In the genomic region with DNA sequence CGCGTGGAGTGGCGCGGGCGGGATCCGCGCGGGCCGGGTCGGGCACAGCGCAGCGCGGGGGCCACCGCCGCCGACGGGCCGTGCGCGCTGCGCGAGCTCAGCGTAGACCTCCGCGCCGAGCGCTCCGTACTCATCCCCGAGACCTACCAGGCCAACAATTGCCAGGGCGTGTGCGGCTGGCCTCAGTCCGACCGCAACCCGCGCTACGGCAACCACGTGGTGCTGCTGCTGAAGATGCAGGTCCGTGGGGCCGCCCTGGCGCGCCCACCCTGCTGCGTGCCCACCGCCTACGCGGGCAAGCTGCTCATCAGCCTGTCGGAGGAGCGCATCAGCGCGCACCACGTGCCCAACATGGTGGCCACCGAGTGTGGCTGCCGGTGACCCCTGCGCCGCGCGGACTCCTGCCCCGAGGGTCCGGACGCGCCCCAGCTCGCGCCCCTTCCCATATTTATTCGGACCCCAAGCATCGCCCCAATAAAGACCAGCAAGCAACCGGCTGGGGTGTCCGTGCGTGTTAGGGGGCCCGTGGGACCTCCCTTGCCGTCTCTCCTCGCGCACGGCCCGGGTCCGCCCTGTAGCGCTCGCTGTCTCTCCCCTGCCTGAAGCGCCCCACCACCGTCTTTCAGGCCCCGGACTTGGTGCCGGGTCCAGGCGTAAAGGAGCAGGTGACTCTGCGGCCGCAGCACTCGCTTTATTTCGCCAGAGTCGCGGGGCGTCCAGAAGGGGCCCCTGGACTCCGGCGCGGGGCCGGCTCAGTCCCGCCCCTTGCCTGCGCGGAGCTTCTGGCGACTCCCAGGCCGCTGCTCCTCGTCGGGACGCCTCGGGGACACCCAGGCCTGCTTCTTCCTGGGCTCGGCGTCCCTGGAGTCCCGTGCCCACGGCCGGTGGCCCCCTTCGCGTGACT, we compare ENCODE assay signal across 12 cellular contexts. TPM values are rescaled to one million over a fixed set of nuclear protein-coding genes. Genes with fewer than 3 reads are reported as not detected.
DNase-seq lines count a peak whose midpoint lies in the region; ATAC-seq, FAIRE-seq and TF ChIP-seq lines count a peak whose summit lies in the region.
"Had no signal": no experiment of that assay in that cellular context is flagged by ENCODE, and none has a peak within 500 bp of the region (broad histone marks: within the 10 kb centered on the region; RNA-seq: fewer than 3 reads in every experiment).

No MANE protein-coding gene starts in this region.

- H2AFZ ChIP-seq in HepG2 (ENCODE audit: low read length), result no peak overlapping the region

- WGBS in HepG2 (ENCODE audit: low lambda C conversion rate), result 73% methylated on average over 67 of the region's 108 CpGs
- 8% methylated on average over 5 of the region's 108 CpGs for WGBS in right lobe of liver (ENCODE audit: insufficient coverage, low coverage, low lambda C conversion rate, missing lambda C conversion rate)
- WGBS in urinary bladder, result 5% methylated on average over 108 of the region's 108 CpGs

- H3K27ac ChIP-seq in HepG2 (ENCODE audit: extremely low read length, insufficient read depth, low read length) (no peak overlapping the region), right lobe of liver (no peak overlapping the region), lower lobe of right lung (no peak overlapping the region), urinary bladder (ENCODE audit: low read depth) (no peak overlapping the region)

- H3K4me3 ChIP-seq in HepG2 (replicated peaks in 1 of 3; ENCODE audit: insufficient read depth in 1 of 3, low read depth in 2 of 3, low read length in 3 of 3), result peak overlapping the region; percentile 41 to 67 (median 49)
- no peak overlapping the region for H3K4me3 ChIP-seq in right lobe of liver
- H3K4me3 ChIP-seq in lower lobe of right lung, result peak overlapping the region; percentile 25
- H3K4me3 ChIP-seq in urinary bladder (ENCODE audit: low read depth, low read length), result peak overlapping the region; percentile 12

- in situ Hi-C loops in HepG2 (cut with HindIII; ENCODE audit: extremely low pct_ligation_motif_present, low pct_unique_long_range_greater_than_20kb), result no loop called here

- CTCF ChIA-PET in HepG2 (lab: Yijun Ruan, JAX; ENCODE audit: low intra/inter-chr PET ratio, low total read pairs), result interaction anchor here (1.4 to 1.9 kb wide), 2 partner anchors 22 to 23 kb away, joined by 3 to 12 read pairs; no protein-coding TSS in a partner anchor

- peak; percentile 34 for ATAC-seq in HepG2
- ATAC-seq in right lobe of liver, result no peak
- no peak for ATAC-seq in lower lobe of right lung
- no peak for ATAC-seq in GM19023 (IDR thresholded peaks at IDR 0.05; ENCODE audit: unreplicated experiment)

- peaks cover 2 to 9% of the 10 kb centered on the region in 2 experiments; a peak in 4 of 5 replicates for H3K36me3 ChIP-seq in HepG2 (replicated peaks in 1 of 2; ENCODE audit: control insufficient read depth in 1 of 2, insufficient read depth in 2 of 2, low read length in 2 of 2)
- H3K36me3 ChIP-seq in right lobe of liver, result peaks cover 0 to 6% (median 2%) of the 10 kb centered on the region in 4 donors
- peaks cover 19% of the 10 kb centered on the region for H3K36me3 ChIP-seq in lower lobe of right lung
- peaks cover 6% of the 10 kb centered on the region for H3K36me3 ChIP-seq in urinary bladder (ENCODE audit: insufficient read depth)

- H3K27me3 ChIP-seq in HepG2 (ENCODE audit: control insufficient read depth in 1 of 2, insufficient read depth in 2 of 2, low read length in 2 of 2) (no peaks in the 10 kb centered on the region; a peak in 1 of 5 replicates), right lobe of liver (peaks cover 7 to 16% of the 10 kb centered on the region in 2 donors), lower lobe of right lung (ENCODE audit: low read depth) (peaks cover 53% of the 10 kb centered on the region)

- H3K79me2 ChIP-seq in HepG2 (ENCODE audit: insufficient read depth, low read length), result no peaks in the 10 kb centered on the region

- no peak for TF ChIP-seq EP300 in HepG2 (IDR thresholded peaks at IDR 0.05; ENCODE audit: low read depth in 2 of 2, low read length in 2 of 2)
- no peak for TF ChIP-seq EP300 in HepG2 (CRISPR knock-in tag; IDR thresholded peaks at IDR 0.05; ENCODE audit: borderline replicate concordance)

- peak overlapping the region; percentile 85 for H3K4me2 ChIP-seq in HepG2 (ENCODE audit: low read depth, low read length)

- peaks cover 34% of the 10 kb centered on the region for H3K4me1 ChIP-seq in HepG2 (ENCODE audit: insufficient read depth, low read length)
- peaks cover 0 to 27% (median 0%) of the 10 kb centered on the region in 4 donors for H3K4me1 ChIP-seq in right lobe of liver
- H3K4me1 ChIP-seq in lower lobe of right lung, result peaks cover 40% of the 10 kb centered on the region
- H3K4me1 ChIP-seq in urinary bladder (ENCODE audit: insufficient read depth), result peaks cover 1% of the 10 kb centered on the region

- no TSS peak for BruUV-seq in HepG2 (replicated peaks; lab: Mats Ljungman, UMichigan)

- peak overlapping the region; percentile 64 for H3K9ac ChIP-seq in HepG2 (ENCODE audit: insufficient read depth, low read depth, low read length)

- TF ChIP-seq POLR2A in HepG2 (IDR thresholded peaks at IDR 0.05; ENCODE audit: insufficient read depth in 1 of 2, low read depth in 2 of 2, low read length in 2 of 2), result no peak
- no peak for TF ChIP-seq POLR2A in right lobe of liver (IDR thresholded peaks at IDR 0.05)

- no peaks in the 10 kb centered on the region for H4K20me1 ChIP-seq in HepG2 (ENCODE audit: insufficient read depth, low read length)

- POLR2A ChIA-PET in HepG2 (lab: Yijun Ruan, JAX), result interaction anchor here (0.7 to 2.3 kb wide), 4 partner anchors 8 to 16 kb away, joined by 4 to 9 read pairs (median 4); a partner anchor contains a TSS

- TF ChIP-seq CTCF in HepG2 (CRISPR knock-in tag; IDR thresholded peaks at IDR 0.05), result no peak
- no peak for TF ChIP-seq CTCF in right lobe of liver (IDR thresholded peaks at IDR 0.05)
- TF ChIP-seq CTCF in lower lobe of right lung (IDR thresholded peaks at IDR 0.05), result no peak

- DNase-seq in HepG2 (ENCODE audit: low spot score) (no peak), right lobe of liver (no peak), lower lobe of right lung (no peak), NCI-H1048 (lab: John Stamatoyannopoulos, UW) (no peak), SHP77 (lab: John Stamatoyannopoulos, UW) (no peak)
- DNase-seq in activated T-cell treated with anti-CD3 and anti-CD28 coated beads, Interleukin-2, amount 50 U/mL, for 48 hours, result peak; percentile 60 to 63
- DNase-seq: COR-L47, hypothalamus, NCI-H1930 had no signal

- intact Hi-C loops in HepG2 (cut with micrococcal nuclease; ENCODE audit: unreplicated experiment) (no loop called here), right lobe of liver (cut with DNase I) (no loop called here), lower lobe of right lung (cut with DNase I) (no loop called here)

- no peak for FAIRE-seq in HepG2 (lab: Jason Lieb, UNC)

- H3K9me3 ChIP-seq in HepG2 (ENCODE audit: low read length), result no peaks in the 10 kb centered on the region
- no peaks in the 10 kb centered on the region for H3K9me3 ChIP-seq in right lobe of liver
- H3K9me3 ChIP-seq in lower lobe of right lung, result no peaks in the 10 kb centered on the region

- no peak for TF ChIP-seq RAD21 in HepG2 (CRISPR knock-in tag; IDR thresholded peaks at IDR 0.05)

RNA-seq across cellular contexts. Expression of a gene that starts 2.7 kb away (rescaled TPM):
- total RNA-seq in HepG2 (2016; rRNA removed; fragmentation: Illumina TruSeq; extraction: Trizol) (0.18 TPM in 1 of 2 replicates, not detected in the other), right lobe of liver (1 to 10 TPM in 1 of 6 experiments, under 1 TPM in 5; 0.24 to 1.2 (median 0.59) TPM), lower lobe of right lung (1.9 TPM), urinary bladder (not detected)
- not detected in 2 replicates for total RNA-seq in HepG2 (2016; cell fraction: cytosol; rRNA removed; fragmentation: Illumina TruSeq; extraction: Trizol; ENCODE audit: low read depth)
- not detected in 2 replicates for total RNA-seq in HepG2 (2016; cell fraction: insoluble cytoplasmic fraction; rRNA removed; fragmentation: Illumina TruSeq; extraction: Trizol)
- 0.09 TPM in 1 of 2 replicates, not detected in the other for total RNA-seq in HepG2 (2016; cell fraction: membrane; rRNA removed; fragmentation: Illumina TruSeq; extraction: Trizol)
- total RNA-seq in HepG2 (2016; cell fraction: nucleus; rRNA removed; fragmentation: Illumina TruSeq; extraction: Trizol), result not detected in 2 replicates
- polyA plus RNA-seq in HepG2 (2011; rRNA removed) (0.03 and 0.04 TPM in 2 replicates), urinary bladder (0.44 TPM)
- polyA plus RNA-seq in HepG2 (2011; cell fraction: cytosol; rRNA removed), result 0.05 TPM in 1 of 2 replicates, not detected in the other
- 1.2 and 2.0 TPM in 2 replicates for polyA plus RNA-seq in HepG2 (2011; cell fraction: nucleus; rRNA removed)
- polyA plus RNA-seq in HepG2 (2012), result 0.08 TPM in 1 of 2 replicates, not detected in the other
- 0.06 TPM in 1 of 2 replicates, not detected in the other for polyA plus RNA-seq in HepG2 (2016; cell fraction: cytosol; fragmentation: Illumina TruSeq; extraction: Trizol; ENCODE audit: low read depth)
- polyA plus RNA-seq in HepG2 (2016; cell fraction: insoluble cytoplasmic fraction; fragmentation: Illumina TruSeq; extraction: Trizol; ENCODE audit: low read depth), result not detected in 2 replicates
- polyA plus RNA-seq in HepG2 (2016; cell fraction: membrane; fragmentation: Illumina TruSeq; extraction: Trizol; ENCODE audit: low read depth), result not detected in 2 replicates
- polyA plus RNA-seq in HepG2 (2016; cell fraction: nucleus; fragmentation: Illumina TruSeq; extraction: Trizol; ENCODE audit: insufficient read depth, low read depth), result 0.51 TPM in 2 replicates
- polyA minus RNA-seq in HepG2 (2011; rRNA and poly(A)+ RNA removed; ENCODE audit: low replicate concordance), result 0.48 and 1.0 TPM in 2 replicates
- polyA minus RNA-seq in HepG2 (2011; cell fraction: cytosol; rRNA and poly(A)+ RNA removed), result not detected in 2 replicates
- polyA minus RNA-seq in HepG2 (2011; cell fraction: nucleus; rRNA and poly(A)+ RNA removed), result 0.62 TPM in 1 of 2 replicates, not detected in the other

RNA-seq across cellular contexts. Expression of a gene that starts 4.4 kb away (rescaled TPM):
- total RNA-seq in HepG2 (2016; rRNA removed; fragmentation: Illumina TruSeq; extraction: Trizol), result 0.38 and 0.73 TPM in 2 replicates
- total RNA-seq in HepG2 (2016; cell fraction: cytosol; rRNA removed; fragmentation: Illumina TruSeq; extraction: Trizol; ENCODE audit: low read depth), result 1.1 TPM in 2 replicates
- 0.54 and 0.56 TPM in 2 replicates for total RNA-seq in HepG2 (2016; cell fraction: insoluble cytoplasmic fraction; rRNA removed; fragmentation: Illumina TruSeq; extraction: Trizol)
- total RNA-seq in HepG2 (2016; cell fraction: membrane; rRNA removed; fragmentation: Illumina TruSeq; extraction: Trizol), result 0.96 and 1.2 TPM in 2 replicates
- total RNA-seq in HepG2 (2016; cell fraction: nucleus; rRNA removed; fragmentation: Illumina TruSeq; extraction: Trizol), result 0.40 and 0.69 TPM in 2 replicates
- polyA plus RNA-seq in HepG2 (2011; rRNA removed), result 0.16 and 0.39 TPM in 2 replicates
- 0.27 and 0.36 TPM in 2 replicates for polyA plus RNA-seq in HepG2 (2011; cell fraction: cytosol; rRNA removed)
- 0.29 TPM in 1 of 2 replicates, not detected in the other for polyA plus RNA-seq in HepG2 (2011; cell fraction: nucleus; rRNA removed)
- 0.41 and 0.44 TPM in 2 replicates for polyA plus RNA-seq in HepG2 (2012)
- polyA plus RNA-seq in HepG2 (2016; cell fraction: cytosol; fragmentation: Illumina TruSeq; extraction: Trizol; ENCODE audit: low read depth), result 0.88 and 1.2 TPM in 2 replicates
- polyA plus RNA-seq in HepG2 (2016; cell fraction: insoluble cytoplasmic fraction; fragmentation: Illumina TruSeq; extraction: Trizol; ENCODE audit: low read depth), result 0.73 and 0.80 TPM in 2 replicates
- polyA plus RNA-seq in HepG2 (2016; cell fraction: membrane; fragmentation: Illumina TruSeq; extraction: Trizol; ENCODE audit: low read depth), result 0.84 and 1.0 TPM in 2 replicates
- polyA plus RNA-seq in HepG2 (2016; cell fraction: nucleus; fragmentation: Illumina TruSeq; extraction: Trizol; ENCODE audit: insufficient read depth, low read depth), result 0.57 and 0.95 TPM in 2 replicates
- not detected in 2 replicates for polyA minus RNA-seq in HepG2 (2011; rRNA and poly(A)+ RNA removed; ENCODE audit: low replicate concordance)
- polyA minus RNA-seq in HepG2 (2011; cell fraction: cytosol; rRNA and poly(A)+ RNA removed), result not detected in 2 replicates
- polyA minus RNA-seq in HepG2 (2011; cell fraction: nucleus; rRNA and poly(A)+ RNA removed), result not detected in 2 replicates
- under 1 TPM in 3 of 6 experiments, not detected in 3; 0.28 to 0.81 (median 0.42) TPM for total RNA-seq in right lobe of liver
- total RNA-seq in lower lobe of right lung, result not detected
- total RNA-seq in urinary bladder, result 1.6 TPM
- polyA plus RNA-seq in urinary bladder, result 1.3 TPM
- total RNA-seq: HT1080 had no signal

RNA-seq across cellular contexts. Expression of a gene that starts 15.2 kb away (rescaled TPM):
- 8.8 and 10.1 TPM in 2 replicates for total RNA-seq in HepG2 (2016; rRNA removed; fragmentation: Illumina TruSeq; extraction: Trizol)
- total RNA-seq in HepG2 (2016; cell fraction: cytosol; rRNA removed; fragmentation: Illumina TruSeq; extraction: Trizol; ENCODE audit: low read depth), result 11.7 and 13.9 TPM in 2 replicates
- 8.6 and 13.2 TPM in 2 replicates for total RNA-seq in HepG2 (2016; cell fraction: insoluble cytoplasmic fraction; rRNA removed; fragmentation: Illumina TruSeq; extraction: Trizol)
- total RNA-seq in HepG2 (2016; cell fraction: membrane; rRNA removed; fragmentation: Illumina TruSeq; extraction: Trizol), result 13.1 and 15.2 TPM in 2 replicates
- 16.1 and 17.8 TPM in 2 replicates for total RNA-seq in HepG2 (2016; cell fraction: nucleus; rRNA removed; fragmentation: Illumina TruSeq; extraction: Trizol)
- polyA plus RNA-seq in HepG2 (2011; rRNA removed), result 7.9 and 8.6 TPM in 2 replicates
- 6.1 and 7.3 TPM in 2 replicates for polyA plus RNA-seq in HepG2 (2011; cell fraction: cytosol; rRNA removed)
- polyA plus RNA-seq in HepG2 (2011; cell fraction: nucleus; rRNA removed), result 34.7 and 47.7 TPM in 2 replicates
- 34.0 and 34.2 TPM in 2 replicates for polyA plus RNA-seq in HepG2 (2012)
- 12.1 and 13.8 TPM in 2 replicates for polyA plus RNA-seq in HepG2 (2016; cell fraction: cytosol; fragmentation: Illumina TruSeq; extraction: Trizol; ENCODE audit: low read depth)
- polyA plus RNA-seq in HepG2 (2016; cell fraction: insoluble cytoplasmic fraction; fragmentation: Illumina TruSeq; extraction: Trizol; ENCODE audit: low read depth), result 18.7 and 31.5 TPM in 2 replicates
- polyA plus RNA-seq in HepG2 (2016; cell fraction: membrane; fragmentation: Illumina TruSeq; extraction: Trizol; ENCODE audit: low read depth), result 17.7 and 21.0 TPM in 2 replicates
- polyA plus RNA-seq in HepG2 (2016; cell fraction: nucleus; fragmentation: Illumina TruSeq; extraction: Trizol; ENCODE audit: insufficient read depth, low read depth), result 46.1 and 47.0 TPM in 2 replicates
- 20.0 and 24.2 TPM in 2 replicates for polyA minus RNA-seq in HepG2 (2011; rRNA and poly(A)+ RNA removed; ENCODE audit: low replicate concordance)
- polyA minus RNA-seq in HepG2 (2011; cell fraction: cytosol; rRNA and poly(A)+ RNA removed), result 16.0 and 20.6 TPM in 2 replicates
- 34.1 and 34.2 TPM in 2 replicates for polyA minus RNA-seq in HepG2 (2011; cell fraction: nucleus; rRNA and poly(A)+ RNA removed)
- 10 to 100 TPM; 14.0 to 22.1 (median 19.1) TPM for total RNA-seq in right lobe of liver
- total RNA-seq in lower lobe of right lung, result 55.6 TPM
- 32.5 TPM for total RNA-seq in urinary bladder
- polyA plus RNA-seq in urinary bladder, result 69.9 TPM

RNA-seq across cellular contexts. Expression of a gene that starts 15.7 kb away (rescaled TPM):
- total RNA-seq in HepG2 (2016; rRNA removed; fragmentation: Illumina TruSeq; extraction: Trizol), result 108 and 130 TPM in 2 replicates
- 129 and 146 TPM in 2 replicates for total RNA-seq in HepG2 (2016; cell fraction: cytosol; rRNA removed; fragmentation: Illumina TruSeq; extraction: Trizol; ENCODE audit: low read depth)
- 99.2 and 143 TPM in 2 replicates for total RNA-seq in HepG2 (2016; cell fraction: insoluble cytoplasmic fraction; rRNA removed; fragmentation: Illumina TruSeq; extraction: Trizol)
- 198 and 217 TPM in 2 replicates for total RNA-seq in HepG2 (2016; cell fraction: membrane; rRNA removed; fragmentation: Illumina TruSeq; extraction: Trizol)
- 72.7 and 85.2 TPM in 2 replicates for total RNA-seq in HepG2 (2016; cell fraction: nucleus; rRNA removed; fragmentation: Illumina TruSeq; extraction: Trizol)
- polyA plus RNA-seq in HepG2 (2011; rRNA removed), result 70.5 and 89.7 TPM in 2 replicates
- polyA plus RNA-seq in HepG2 (2011; cell fraction: cytosol; rRNA removed), result 94.0 and 125 TPM in 2 replicates
- polyA plus RNA-seq in HepG2 (2011; cell fraction: nucleus; rRNA removed), result 130 and 144 TPM in 2 replicates
- polyA plus RNA-seq in HepG2 (2012), result 41.8 and 57.9 TPM in 2 replicates
- 147 and 176 TPM in 2 replicates for polyA plus RNA-seq in HepG2 (2016; cell fraction: cytosol; fragmentation: Illumina TruSeq; extraction: Trizol; ENCODE audit: low read depth)
- polyA plus RNA-seq in HepG2 (2016; cell fraction: insoluble cytoplasmic fraction; fragmentation: Illumina TruSeq; extraction: Trizol; ENCODE audit: low read depth), result 97.4 and 103 TPM in 2 replicates
- polyA plus RNA-seq in HepG2 (2016; cell fraction: membrane; fragmentation: Illumina TruSeq; extraction: Trizol; ENCODE audit: low read depth), result 170 and 175 TPM in 2 replicates
- 156 and 163 TPM in 2 replicates for polyA plus RNA-seq in HepG2 (2016; cell fraction: nucleus; fragmentation: Illumina TruSeq; extraction: Trizol; ENCODE audit: insufficient read depth, low read depth)
- polyA minus RNA-seq in HepG2 (2011; rRNA and poly(A)+ RNA removed; ENCODE audit: low replicate concordance), result 33.4 and 58.0 TPM in 2 replicates
- polyA minus RNA-seq in HepG2 (2011; cell fraction: cytosol; rRNA and poly(A)+ RNA removed), result 18.1 and 22.7 TPM in 2 replicates
- 23.2 and 28.0 TPM in 2 replicates for polyA minus RNA-seq in HepG2 (2011; cell fraction: nucleus; rRNA and poly(A)+ RNA removed)
- total RNA-seq in right lobe of liver, result 10 to 100 TPM; 24.4 to 49.3 (median 28.6) TPM
- 52.0 TPM for total RNA-seq in lower lobe of right lung
- total RNA-seq in urinary bladder, result 30.6 TPM
- 60.9 TPM for polyA plus RNA-seq in urinary bladder

RNA-seq across cellular contexts. Expression of a gene that starts 30.1 kb away (rescaled TPM):
- total RNA-seq in HepG2 (2016; rRNA removed; fragmentation: Illumina TruSeq; extraction: Trizol) (not detected in 2 replicates), right lobe of liver (under 1 TPM; 0.07 to 0.49 (median 0.36) TPM), lower lobe of right lung (7.5 TPM), urinary bladder (not detected)
- not detected in 2 replicates for total RNA-seq in HepG2 (2016; cell fraction: cytosol; rRNA removed; fragmentation: Illumina TruSeq; extraction: Trizol; ENCODE audit: low read depth)
- total RNA-seq in HepG2 (2016; cell fraction: insoluble cytoplasmic fraction; rRNA removed; fragmentation: Illumina TruSeq; extraction: Trizol), result not detected in 2 replicates
- not detected in 2 replicates for total RNA-seq in HepG2 (2016; cell fraction: membrane; rRNA removed; fragmentation: Illumina TruSeq; extraction: Trizol)
- not detected in 2 replicates for total RNA-seq in HepG2 (2016; cell fraction: nucleus; rRNA removed; fragmentation: Illumina TruSeq; extraction: Trizol)
- polyA plus RNA-seq in HepG2 (2011; rRNA removed) (not detected in 2 replicates), urinary bladder (0.58 TPM)
- polyA plus RNA-seq in HepG2 (2011; cell fraction: cytosol; rRNA removed), result not detected in 2 replicates
- not detected in 2 replicates for polyA plus RNA-seq in HepG2 (2011; cell fraction: nucleus; rRNA removed)
- polyA plus RNA-seq in HepG2 (2012), result not detected in 2 replicates
- not detected in 2 replicates for polyA plus RNA-seq in HepG2 (2016; cell fraction: cytosol; fragmentation: Illumina TruSeq; extraction: Trizol; ENCODE audit: low read depth)
- polyA plus RNA-seq in HepG2 (2016; cell fraction: insoluble cytoplasmic fraction; fragmentation: Illumina TruSeq; extraction: Trizol; ENCODE audit: low read depth), result not detected in 2 replicates
- polyA plus RNA-seq in HepG2 (2016; cell fraction: membrane; fragmentation: Illumina TruSeq; extraction: Trizol; ENCODE audit: low read depth), result not detected in 2 replicates
- not detected in 2 replicates for polyA plus RNA-seq in HepG2 (2016; cell fraction: nucleus; fragmentation: Illumina TruSeq; extraction: Trizol; ENCODE audit: insufficient read depth, low read depth)
- not detected in 2 replicates for polyA minus RNA-seq in HepG2 (2011; rRNA and poly(A)+ RNA removed; ENCODE audit: low replicate concordance)
- not detected in 2 replicates for polyA minus RNA-seq in HepG2 (2011; cell fraction: cytosol; rRNA and poly(A)+ RNA removed)
- not detected in 2 replicates for polyA minus RNA-seq in HepG2 (2011; cell fraction: nucleus; rRNA and poly(A)+ RNA removed)

Comparison
In these comparisons a context has a peak if more than half of its experiments do, and no peak if none do; other contexts are left out.
1. H3K4me3 ChIP-seq: peak in HepG2 (3 of 3), lower lobe of right lung (single experiment) and urinary bladder (single experiment); none in right lobe of liver (0 of 3).
2. DNase-seq: peak in activated T-cell treated with anti-CD3 and anti-CD28 coated beads, Interleukin-2, amount 50 U/mL, for 48 hours (2 of 2); none in HepG2 (single experiment), right lobe of liver (0 of 3), lower lobe of right lung (single experiment), NCI-H1048 (single experiment) and SHP77 (0 of 2).